In the genomic region with DNA sequence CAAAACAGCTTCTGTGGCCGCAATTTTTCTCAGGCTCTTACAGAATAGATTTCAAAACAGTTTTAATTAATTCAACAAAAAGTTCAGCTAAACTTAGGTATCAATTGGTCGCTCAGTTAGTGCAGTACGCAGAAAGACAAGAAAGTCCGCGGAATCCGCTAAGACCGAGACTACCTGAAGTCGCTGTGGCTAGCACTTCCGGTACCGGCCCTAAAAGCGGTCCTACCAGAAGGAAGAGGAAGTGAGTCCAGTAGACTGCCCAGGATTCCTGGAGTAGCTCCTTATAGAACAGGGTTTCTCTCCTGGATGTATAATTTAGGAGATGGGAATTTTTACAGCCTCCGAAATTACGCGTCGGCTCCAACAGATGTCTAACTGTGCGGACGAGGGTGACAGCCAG, we compare ENCODE assay signal across 26 cellular contexts. TPM values are rescaled to one million over a fixed set of nuclear protein-coding genes. Genes with fewer than 3 reads are reported as not detected.
A peak's percentile ranks its signal among the peaks of the same experiment; 100 is the strongest.
DNase-seq lines count a peak whose midpoint lies in the region; ATAC-seq lines count a peak whose summit lies in the region.
"Had no signal": no experiment of that assay in that cellular context is flagged by ENCODE, and none has a peak within 500 bp of the region (broad histone marks: within the 10 kb centered on the region; RNA-seq: fewer than 3 reads in every experiment).

No MANE protein-coding gene starts in this region.

- DNase-seq in NCI-H2227 (lab: John Stamatoyannopoulos, UW; ENCODE audit: unreplicated experiment) (peak; percentile 33), NCI-H2227 treated with DMSO at 0.1 percent for 48 hours (lab: John Stamatoyannopoulos, UW) (no peak), T-helper 17 cell (no peak), SIG-M5 treated with dmso at 0.1 percent for 504 hours (lab: John Stamatoyannopoulos, UW; ENCODE audit: unreplicated experiment) (no peak), NCI-H1436 treated with DMSO at 0.1 percent for 48 hours (lab: John Stamatoyannopoulos, UW) (no peak), NCI-H748 treated with DMSO at 0.1 percent for 48 hours (lab: John Stamatoyannopoulos, UW) (no peak)
- DNase-seq: activated CD8-positive, alpha-beta T cell treated with anti-CD3 and anti-CD28 coated beads for 36 hours; activated T-cell treated with anti-CD3 and anti-CD28 coated beads for 4 hours; CD8-positive, alpha-beta memory T cell; DMS153; effector memory CD4-positive, alpha-beta T cell; GF-D8; GM23248; kidney; lower lobe of right lung; NCI-H1092; NCI-H187 treated with DMSO at 0.1 percent for 48 hours; NCI-H82; OCI-M1; stimulated activated naive CD8-positive, alpha-beta T cell treated with anti-CD3 and anti-CD28 coated beads, Interleukin-15, amount 100 ng/mL, for 72 hours; trophoblast cell had no signal

- H3K9ac ChIP-seq in ES-I3 (ENCODE audit: low read depth, low read length) = peak overlapping the region; percentile 81
- H3K9ac ChIP-seq: GM23248 had no signal

- no peaks in the 10 kb centered on the region for H3K36me3 ChIP-seq in ES-I3 (ENCODE audit: insufficient read depth, low read length)
- H3K36me3 ChIP-seq: lower lobe of right lung had no signal

- ATAC-seq in T-helper 17 cell = no peak
- ATAC-seq: activated CD4-positive, CD25-positive, alpha-beta regulatory T cell treated with anti-CD3 and anti-CD28 coated beads, Interleukin-2, amount 50 U/mL, for 24 hours; activated CD8-positive, alpha-beta T cell treated with anti-CD3 and anti-CD28 coated beads for 36 hours; lower lobe of right lung; stimulated activated naive CD8-positive, alpha-beta T cell treated with anti-CD3 and anti-CD28 coated beads, Interleukin-15, amount 100 ng/mL, for 72 hours had no signal

- no peaks in the 10 kb centered on the region for H3K4me1 ChIP-seq in ES-I3 (ENCODE audit: insufficient read depth, low read length)
- H3K4me1 ChIP-seq: lower lobe of right lung had no signal

- H3K4me3 Mint-ChIP-seq in T-helper 17 cell = peak overlapping the region; percentile 28
- H3K4me3 Mint-ChIP-seq: activated CD8-positive, alpha-beta T cell treated with anti-CD3 and anti-CD28 coated beads for 36 hours; neural crest cell; stimulated activated naive CD8-positive, alpha-beta T cell treated with anti-CD3 and anti-CD28 coated beads, Interleukin-15, amount 100 ng/mL, for 72 hours had no signal

- H3K9me3 ChIP-seq in ES-I3 (ENCODE audit: control insufficient read depth, insufficient read depth, low read length) (no peaks in the 10 kb centered on the region; the same call in 1 of the 2 replicates), T-helper 17 cell (ENCODE audit: control insufficient read depth, low read length, poor library complexity, severe bottlenecking) (no peaks in the 10 kb centered on the region)

- no peak overlapping the region for H3K27ac Mint-ChIP-seq in T-helper 17 cell
- H3K27ac Mint-ChIP-seq: activated CD8-positive, alpha-beta T cell treated with anti-CD3 and anti-CD28 coated beads for 36 hours; CD8-positive, alpha-beta memory T cell; stimulated activated naive CD8-positive, alpha-beta T cell treated with anti-CD3 and anti-CD28 coated beads, Interleukin-15, amount 100 ng/mL, for 72 hours had no signal

- H3K4me1 Mint-ChIP-seq in T-helper 17 cell = no peaks in the 10 kb centered on the region
- H3K4me1 Mint-ChIP-seq: CD8-positive, alpha-beta memory T cell; neural crest cell; stimulated activated naive CD8-positive, alpha-beta T cell treated with anti-CD3 and anti-CD28 coated beads, Interleukin-15, amount 100 ng/mL, for 72 hours had no signal

- peaks cover 21% of the 10 kb centered on the region for H3K27me3 Mint-ChIP-seq in T-helper 17 cell

- H3K36me3 Mint-ChIP-seq in T-helper 17 cell (ENCODE audit: low read depth) = no peaks in the 10 kb centered on the region

- peak overlapping the region; percentile 34 for H3K4me3 ChIP-seq in iPS-11a (ENCODE audit: low read depth, low read length)
- H3K4me3 ChIP-seq: GM23248, lower lobe of right lung had no signal

RNA-seq across cellular contexts. Expression of gene PCDHB2, which starts 16.6 kb away (rescaled TPM):
- total RNA-seq in T-helper 17 cell = under 1 TPM; 0.13 to 0.25 TPM
- total RNA-seq: activated CD8-positive, alpha-beta T cell treated with anti-CD3 and anti-CD28 coated beads for 36 hours; CD8-positive, alpha-beta memory T cell had no signal

RNA-seq across cellular contexts. Expression of gene PCDHB3, which starts 22.4 kb away (rescaled TPM):
- total RNA-seq in T-helper 17 cell = not detected
- total RNA-seq: activated CD8-positive, alpha-beta T cell treated with anti-CD3 and anti-CD28 coated beads for 36 hours; CD8-positive, alpha-beta memory T cell had no signal

RNA-seq across cellular contexts. Expression of gene PCDHB1, which starts 26.7 kb away (rescaled TPM):
- total RNA-seq in T-helper 17 cell = not detected
- total RNA-seq: activated CD8-positive, alpha-beta T cell treated with anti-CD3 and anti-CD28 coated beads for 36 hours; CD8-positive, alpha-beta memory T cell; GM23248; LHCN-M2 had no signal

RNA-seq across cellular contexts. Expression of gene PCDHB4, which starts 43.8 kb away (rescaled TPM):
- total RNA-seq in T-helper 17 cell = not detected
- total RNA-seq: activated CD8-positive, alpha-beta T cell treated with anti-CD3 and anti-CD28 coated beads for 36 hours; CD8-positive, alpha-beta memory T cell had no signal

RNA-seq across cellular contexts. Expression of gene PCDHB5, which starts 57.2 kb away (rescaled TPM):
- total RNA-seq in T-helper 17 cell = under 1 TPM; 0.12 to 0.34 TPM
- total RNA-seq: activated CD8-positive, alpha-beta T cell treated with anti-CD3 and anti-CD28 coated beads for 36 hours; CD8-positive, alpha-beta memory T cell had no signal
